25 cellular contexts compared by ENCODE assay signal in genomic region chr22:43462701-43463100, GRCh38.
"Had no signal": no experiment of that assay in that cellular context is flagged by ENCODE, and none has a peak within 500 bp of the region (broad histone marks: within the 10 kb centered on the region; RNA-seq: fewer than 3 reads in every experiment).

No MANE protein-coding gene starts in this region.

- H3K36me3 ChIP-seq: colonic mucosa, esophagus muscularis mucosa, esophagus squamous epithelium, gastrocnemius medialis, gastroesophageal sphincter, heart left ventricle, heart right ventricle had no signal

- DNase-seq: colonic mucosa; cortex of kidney; dermis blood vessel endothelial cell; dorsolateral prefrontal cortex; effector CD4-positive, alpha-beta T cell; effector CD8-positive, alpha-beta T cell; effector memory CD4-positive, alpha-beta T cell; effector memory CD8-positive, alpha-beta T cell; endodermal cell; erythroblast; esophagus squamous epithelium; foreskin fibroblast; foreskin keratinocyte; foreskin melanocyte; gastrocnemius medialis; glutamatergic neuron; heart left ventricle; heart right ventricle had no signal

- H3K4me1 ChIP-seq: colonic mucosa, esophagus squamous epithelium, foreskin keratinocyte, gastrocnemius medialis, gastroesophageal sphincter, heart left ventricle, heart right ventricle had no signal

- H3K27ac Mint-ChIP-seq: dendritic cell treated with granulocyte-macrophage colony-stimulating factor and Interleukin-4, amounts not matched to agents 40 ng/mL and 50 ng/mL, for 4 days; effector memory CD8-positive, alpha-beta T cell; endodermal cell had no signal

- H3K9me3 ChIP-seq: colonic mucosa, gastrocnemius medialis had no signal

- H3K27ac ChIP-seq: colonic mucosa, coronary artery, dorsolateral prefrontal cortex, epithelial cell of prostate, esophagus muscularis mucosa, esophagus squamous epithelium, foreskin keratinocyte, gastrocnemius medialis, gastroesophageal sphincter, heart left ventricle, heart right ventricle, hepatocyte had no signal

- H3K4me3 Mint-ChIP-seq: dendritic cell treated with granulocyte-macrophage colony-stimulating factor and Interleukin-4, amounts not matched to agents 40 ng/mL and 50 ng/mL, for 4 days; effector memory CD8-positive, alpha-beta T cell; endodermal cell had no signal

- H3K4me3 ChIP-seq: colonic mucosa, coronary artery, dorsolateral prefrontal cortex, esophagus muscularis mucosa, esophagus squamous epithelium, gastrocnemius medialis, gastroesophageal sphincter, heart left ventricle, heart right ventricle, hepatocyte had no signal

- ATAC-seq: effector memory CD8-positive, alpha-beta T cell; esophagus mucosa; foreskin keratinocyte; gastrocnemius medialis; gastroesophageal sphincter; heart left ventricle; heart right ventricle had no signal

- H3K4me1 Mint-ChIP-seq: endodermal cell had no signal

- H3K9me3 Mint-ChIP-seq: effector memory CD8-positive, alpha-beta T cell had no signal
